Comparison of ENCODE assay signal across 22 cellular contexts in the genomic region with DNA sequence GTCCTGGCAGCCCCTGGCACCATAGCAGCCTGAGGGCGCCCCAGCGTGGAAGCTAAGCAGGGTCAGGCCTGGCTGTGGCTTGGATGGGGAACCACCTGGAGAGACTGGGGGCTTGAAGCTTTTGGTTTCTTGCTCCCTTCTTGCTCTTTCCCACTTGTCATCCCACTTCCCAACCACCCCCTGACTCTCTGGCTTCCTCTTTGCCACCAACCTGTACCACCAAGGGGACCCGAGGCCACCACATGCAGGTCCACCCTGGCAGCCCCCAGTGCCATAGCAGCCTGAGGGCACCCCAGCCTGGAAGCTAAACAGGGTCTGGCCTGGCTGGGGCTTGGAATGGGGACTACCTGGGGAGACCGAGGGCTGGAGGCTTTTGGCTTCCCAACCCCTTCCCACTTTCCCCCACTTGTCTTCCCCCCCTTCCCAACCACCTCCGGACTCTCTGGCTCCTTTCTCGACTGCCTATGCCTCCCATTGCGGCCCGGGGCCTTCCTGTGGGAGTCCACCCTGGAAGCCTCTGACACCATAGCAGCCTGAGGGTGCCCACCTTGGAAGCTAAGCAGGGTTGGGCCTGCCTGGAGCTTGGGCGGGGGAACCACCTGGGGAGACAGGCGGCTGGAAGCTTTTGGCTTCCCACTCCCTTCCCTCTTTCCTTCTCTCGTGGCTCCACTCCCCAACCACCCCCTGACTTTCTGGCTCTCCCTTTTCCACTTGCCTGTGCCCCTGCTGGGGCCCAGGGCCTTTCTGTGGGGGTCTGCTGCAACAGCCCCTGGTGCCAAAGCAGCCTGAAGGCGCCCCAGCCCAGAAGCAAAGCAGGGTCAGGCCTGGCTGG.
"Had no signal": no experiment of that assay in that cellular context is flagged by ENCODE, and none has a peak within 500 bp of the region (broad histone marks: within the 10 kb centered on the region; RNA-seq: fewer than 3 reads in every experiment).

No MANE protein-coding gene starts in this region.

- H3K27ac ChIP-seq: adrenal gland, breast epithelium, KMS-11 had no signal

- ATAC-seq: activated CD8-positive, alpha-beta T cell treated with anti-CD3 and anti-CD28 coated beads, Interleukin-2, amount 10 ng/mL, durations not matched to agents 7 days and 5 days; WTC11 had no signal

- H3K36me3 ChIP-seq: adrenal gland, breast epithelium had no signal

- DNase-seq: activated CD4-positive, alpha-beta T cell treated with anti-CD3 and anti-CD28 coated beads for 48 hours; activated CD4-positive, alpha-beta T cell treated with anti-CD3 and anti-CD28 coated beads, Interleukin-2, amount 50 U/mL, for 4 hours; activated CD4-positive, CD25-positive, alpha-beta regulatory T cell treated with anti-CD3 and anti-CD28 coated beads, Interleukin-2, amount 50 U/mL, for 72 hours; activated CD8-positive, alpha-beta memory T cell treated with anti-CD3 and anti-CD28 coated beads, Interleukin-2, amount 50 U/mL, for 48 hours; activated CD8-positive, alpha-beta T cell treated with anti-CD3 and anti-CD28 coated beads, Interleukin-2, amount 10 ng/mL, durations not matched to agents 7 days and 5 days; activated naive CD4-positive, alpha-beta T cell treated with anti-CD3 and anti-CD28 coated beads, Interleukin-2, amount 50 U/mL, for 16 hours; activated naive CD8-positive, alpha-beta T cell treated with anti-CD3 and anti-CD28 coated beads, Interleukin-2, amount 10 ng/mL, durations not matched to agents 7 days and 5 days; activated T-cell treated with anti-CD3 and anti-CD28 coated beads, Interleukin-2, amount 50 U/mL, for 1 hour; aorta; NCI-H1092 treated with DMSO at 0.1 percent for 48 hours; NCI-H1436; NCI-H187; NCI-H2081; NCI-H510A treated with DMSO at 0.1 percent for 48 hours; NCI-H69; SHP77 treated with DMSO at 0.1 percent for 48 hours; T-helper 9 cell had no signal

- H3K4me3 ChIP-seq: adrenal gland, breast epithelium had no signal

- H3K27me3 ChIP-seq: adrenal gland, breast epithelium had no signal

- H3K4me1 ChIP-seq: adrenal gland, breast epithelium had no signal

- FAIRE-seq: RCC 7860 had no signal

- H3K9me3 ChIP-seq: adrenal gland had no signal
